In genomic region chr1:146036990-146037646, GRCh38 we compare ENCODE assay signal across 8 cellular contexts. TPM values are rescaled to one million over a fixed set of nuclear protein-coding genes. Genes with fewer than 3 reads are reported as not detected.
DNase-seq lines count a peak whose midpoint lies in the region; ATAC-seq and TF ChIP-seq lines count a peak whose summit lies in the region.

No MANE protein-coding gene starts in this region.

- no peaks in the 10 kb centered on the region for H3K36me3 Mint-ChIP-seq in T-cell

- 0 to 1% (median 0%) methylated on average over 21 of the region's 21 CpGs for WGBS in adrenal gland, 4 donors

- CTCF ChIA-PET in T-cell (lab: Charles Lee): interaction anchor here (0.6 to 3.3 kb wide), 9 partner anchors 9 to 185 kb away, joined by 3 to 15 read pairs (median 4); partner anchors contain the start of genes ANKRD34A (in 1 of the 2), LIX1L (in 1 of the 2), POLR3GL (in 1 of the 2) and TXNIP (in 1 of the 2)

- H3K4me1 ChIP-seq in adrenal gland (replicated peaks in 1 of 2) (peaks cover 0 to 11% of the 10 kb centered on the region in 2 donors), right atrium auricular region (peaks cover 0 to 4% of the 10 kb centered on the region in 2 donors), vagina (peaks cover 10% of the 10 kb centered on the region)

- H3K4me3 ChIP-seq in adrenal gland: peak overlapping the region; percentile 2 to 62 (median 13)
- peak overlapping the region; percentile 57 to 62 for H3K4me3 ChIP-seq in right atrium auricular region
- H3K4me3 ChIP-seq in vagina: peak overlapping the region; percentile 68 to 69

- H3K9me3 ChIP-seq in adrenal gland (replicated peaks in 1 of 3): no peaks in the 10 kb centered on the region
- no peaks in the 10 kb centered on the region for H3K9me3 ChIP-seq in right atrium auricular region
- H3K9me3 ChIP-seq in vagina: no peaks in the 10 kb centered on the region

- H3K27me3 Mint-ChIP-seq in T-cell: peaks cover 0 to 6% of the 10 kb centered on the region in 2 donors

- H3K36me3 ChIP-seq in adrenal gland (replicated peaks in 1 of 2): no peaks in the 10 kb centered on the region
- no peaks in the 10 kb centered on the region for H3K36me3 ChIP-seq in right atrium auricular region
- H3K36me3 ChIP-seq in vagina: no peaks in the 10 kb centered on the region

- peak; percentile 87 for DNase-seq in NCI-H1417 treated with DMSO at 0.1 percent for 48 hours (lab: John Stamatoyannopoulos, UW)
- peak; percentile 45 to 78 (median 64) for DNase-seq in T-cell
- DNase-seq in adrenal gland: peak; percentile 77 to 96 (median 84)
- peak; percentile 92 for DNase-seq in right atrium auricular region (ENCODE audit: low spot score)
- peak; percentile 93 for DNase-seq in putamen (ENCODE audit: low spot score)
- no peak for DNase-seq in vagina (ENCODE audit: extremely low spot score in 2 of 2)

- H3K9me3 Mint-ChIP-seq in T-cell: no peaks in the 10 kb centered on the region

- peak in 1 of 2 donors; percentile 32 for TF ChIP-seq POLR2A in adrenal gland (IDR thresholded peaks at IDR 0.05)
- TF ChIP-seq POLR2A in vagina (IDR thresholded peaks at IDR 0.05): no peak

- ATAC-seq in GM21619 (IDR thresholded peaks at IDR 0.05; ENCODE audit: unreplicated experiment) (peak; percentile 27), T-cell (replicated peaks in 1 of 4) (peak; percentile 61 to 75 (median 74))

- TF ChIP-seq CTCF in C4-2B (conservative IDR thresholded peaks at IDR 0.05): no peak
- no peak for TF ChIP-seq CTCF in adrenal gland (IDR thresholded peaks at IDR 0.05)
- TF ChIP-seq CTCF in right atrium auricular region (IDR thresholded peaks at IDR 0.05): no peak
- no peak for TF ChIP-seq CTCF in vagina (IDR thresholded peaks at IDR 0.05)

- peak overlapping the region; percentile 96 for H3K4me3 Mint-ChIP-seq in T-cell

- peak overlapping the region; percentile 79 for H3K27ac ChIP-seq in C4-2B
- H3K27ac ChIP-seq in adrenal gland: peak overlapping the region; percentile 63 to 92 (median 72)
- H3K27ac ChIP-seq in right atrium auricular region: peak overlapping the region; percentile 87 to 97
- peak overlapping the region; percentile 92 for H3K27ac ChIP-seq in vagina

- intact Hi-C loops in adrenal gland (cut with DNase I) (loop anchor here in 1 of 2 donors (10.0 kb wide), 1 partner anchor 72 kb away; the partner anchor contains the start of genes ANKRD34A and POLR3GL), vagina (cut with DNase I) (loop anchor here (5.0 kb wide), 1 partner anchor 40 kb away; the partner anchor contains the start of gene TXNIP)

- H3K4me1 Mint-ChIP-seq in T-cell: peaks cover 32 to 45% (median 39%) of the 10 kb centered on the region in 3 donors

- H3K27ac Mint-ChIP-seq in T-cell: peak overlapping the region; percentile 97

- H3K27me3 ChIP-seq in adrenal gland (no peaks in the 10 kb centered on the region), right atrium auricular region (no peaks in the 10 kb centered on the region), vagina (no peaks in the 10 kb centered on the region)

- POLR2A ChIA-PET in T-cell (lab: Charles Lee): interaction anchor here (0.6 to 1.8 kb wide), 4 partner anchors 14 to 117 kb away, joined by 3 to 13 read pairs (median 6); no protein-coding TSS in a partner anchor

RNA-seq across cellular contexts. Expression of gene HJV, which starts 15.6 kb away (rescaled TPM):
- total RNA-seq in T-cell (not detected), adrenal gland (1 to 10 TPM in 1 of 8 donors, under 1 TPM in 4, not detected in 3; 0.11 to 1.7 (median 0.41) TPM), right atrium auricular region (100 to 1,000 TPM in 1 of 2 donors, 10 to 100 TPM in 1; 73.3 to 153 TPM), vagina (not detected)
- polyA plus RNA-seq in adrenal gland: under 1 TPM in 2 of 3 donors, not detected in 1; 0.07 to 0.11 TPM

RNA-seq across cellular contexts. Expression of gene TXNIP, which starts 40.7 kb away (rescaled TPM):
- total RNA-seq in T-cell (1,000 to 10,000 TPM in 1 of 5 donors, 100 to 1,000 TPM in 4; 721 to 2,117 (median 773) TPM), adrenal gland (1,000 to 10,000 TPM in 4 of 8 donors, 100 to 1,000 TPM in 4; 202 to 2,069 (median 1,016) TPM), right atrium auricular region (1,000 to 10,000 TPM in 1 of 2 donors, 100 to 1,000 TPM in 1; 898 to 1,186 TPM), vagina (1,858 TPM)
- 100 to 1,000 TPM; 231 to 486 (median 342) TPM for polyA plus RNA-seq in adrenal gland

Comparison
In these comparisons a context has a peak if more than half of its experiments do, and no peak if none do; other contexts are left out.
1. DNase-seq: peak in NCI-H1417 treated with DMSO at 0.1 percent for 48 hours (single experiment), T-cell (34 of 34), adrenal gland (7 of 7), right atrium auricular region (single experiment) and putamen (single experiment); none in vagina (0 of 2).
2. H3K4me3 ChIP-seq: peak in every context shown above with its lines; median percentile 68 in vagina; 60 in right atrium auricular region; 13 in adrenal gland.
3. RNA of gene HJV, which starts 15.6 kb away (total RNA-seq): 73.3 to 153 TPM in right atrium auricular region; 0.11 to 1.7 TPM in adrenal gland, not detected in T-cell and not detected in vagina (single experiment); every median in the first group is over 10 times any median in the second.
4. Peak in every context shown above with its lines, with median percentiles within 50 percentile points of each other: H3K27ac ChIP-seq.